ENCODE assay signal across 16 cellular contexts in the genomic region with DNA sequence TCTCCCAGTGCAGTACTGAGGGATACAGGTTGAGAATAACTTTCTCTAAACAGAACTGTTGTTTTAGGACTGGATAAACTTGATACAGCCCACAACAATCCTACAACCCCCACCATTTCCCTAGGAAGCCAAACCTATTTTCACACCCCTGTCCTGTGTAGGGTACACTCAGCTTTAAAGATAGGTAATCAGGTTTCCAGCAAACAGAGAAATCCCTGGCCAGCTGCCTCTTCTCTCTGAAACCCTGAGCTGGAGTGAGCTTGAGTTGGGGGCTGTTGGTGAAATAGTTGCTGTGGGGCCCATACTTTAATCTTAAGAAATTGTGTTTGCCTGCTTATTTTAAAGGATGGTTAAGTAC. TPM values are rescaled to one million over a fixed set of nuclear protein-coding genes. Genes with fewer than 3 reads are reported as not detected.
A peak's percentile ranks its signal among the peaks of the same experiment; 100 is the strongest.
DNase-seq lines count a peak whose midpoint lies in the region; ATAC-seq and TF ChIP-seq lines count a peak whose summit lies in the region.
"Had no signal": no experiment of that assay in that cellular context is flagged by ENCODE, and none has a peak within 500 bp of the region (broad histone marks: within the 10 kb centered on the region; RNA-seq: fewer than 3 reads in every experiment).

No MANE protein-coding gene starts in this region.

- no peak for TF ChIP-seq POLR2A in esophagus squamous epithelium (IDR thresholded peaks at IDR 0.05)

- TF ChIP-seq CTCF in mesothelial cell of epicardium (IDR thresholded peaks at IDR 0.05; ENCODE audit: unreplicated experiment) (no peak), esophagus squamous epithelium (IDR thresholded peaks at IDR 0.05) (no peak)

- ATAC-seq in Right ventricle myocardium superior (ENCODE audit: poor library complexity), result peak; percentile 46
- ATAC-seq in T-helper 17 cell, result no peak
- ATAC-seq in stimulated activated memory B cell treated with anti-CD40 and anti-IgM and Interleukin-4, amounts not matched to agents 10 μg/mL and 1 μg/mL and 100 μg/mL, for 72 hours, result no peak
- ATAC-seq in GM18867 (IDR thresholded peaks at IDR 0.05; ENCODE audit: unreplicated experiment), result no peak
- no peak for ATAC-seq in GM21737 (IDR thresholded peaks at IDR 0.05; ENCODE audit: unreplicated experiment)

- H3K36me3 Mint-ChIP-seq in T-helper 17 cell (ENCODE audit: low read depth) (peaks cover 10% of the 10 kb centered on the region), mesothelial cell of epicardium (peaks cover 3% of the 10 kb centered on the region)
- H3K36me3 Mint-ChIP-seq in stimulated activated memory B cell treated with anti-CD40 and anti-IgM and Interleukin-4, amounts not matched to agents 10 μg/mL and 1 μg/mL and 100 μg/mL, for 72 hours, result peaks cover 22% of the 10 kb centered on the region

- no peak overlapping the region for H3K27ac ChIP-seq in esophagus squamous epithelium
- H3K27ac ChIP-seq: BLaER1 had no signal

- no peak overlapping the region for H3K4me3 Mint-ChIP-seq in T-helper 17 cell
- no peak overlapping the region for H3K4me3 Mint-ChIP-seq in mesothelial cell of epicardium
- H3K4me3 Mint-ChIP-seq in stimulated activated memory B cell treated with anti-CD40 and anti-IgM and Interleukin-4, amounts not matched to agents 10 μg/mL and 1 μg/mL and 100 μg/mL, for 72 hours, result no peak overlapping the region
- H3K4me3 Mint-ChIP-seq: CD14-positive monocyte; CD4-positive, alpha-beta memory T cell had no signal

- no peaks in the 10 kb centered on the region for H3K27me3 Mint-ChIP-seq in T-helper 17 cell
- H3K27me3 Mint-ChIP-seq in mesothelial cell of epicardium (ENCODE audit: low read depth), result no peaks in the 10 kb centered on the region
- no peaks in the 10 kb centered on the region for H3K27me3 Mint-ChIP-seq in stimulated activated memory B cell treated with anti-CD40 and anti-IgM and Interleukin-4, amounts not matched to agents 10 μg/mL and 1 μg/mL and 100 μg/mL, for 72 hours
- H3K27me3 Mint-ChIP-seq: CD4-positive, alpha-beta memory T cell had no signal

- no peak overlapping the region for H3K4me3 ChIP-seq in esophagus squamous epithelium
- H3K4me3 ChIP-seq: BLaER1, HAP-1 had no signal

- intact Hi-C loops in Right ventricle myocardium superior (cut with DNase I), result no loop called here
- intact Hi-C loops in cardiac septum (cut with DNase I), result no loop called here
- intact Hi-C loops in esophagus squamous epithelium (cut with DNase I), result no loop called here

- peaks cover 0 to 6% (median 0%) of the 10 kb centered on the region in 3 donors for H3K4me1 ChIP-seq in esophagus squamous epithelium
- H3K4me1 ChIP-seq: HAP-1 had no signal

- H3K9me3 Mint-ChIP-seq in mesothelial cell of epicardium, result no peaks in the 10 kb centered on the region
- H3K9me3 Mint-ChIP-seq in stimulated activated memory B cell treated with anti-CD40 and anti-IgM and Interleukin-4, amounts not matched to agents 10 μg/mL and 1 μg/mL and 100 μg/mL, for 72 hours, result no peaks in the 10 kb centered on the region
- H3K9me3 Mint-ChIP-seq: CD14-positive monocyte; CD4-positive, alpha-beta memory T cell had no signal

- no peaks in the 10 kb centered on the region for H3K27me3 ChIP-seq in esophagus squamous epithelium
- H3K27me3 ChIP-seq: BLaER1 had no signal

- H3K4me1 Mint-ChIP-seq in T-helper 17 cell, result peaks cover 22% of the 10 kb centered on the region
- H3K4me1 Mint-ChIP-seq in mesothelial cell of epicardium, result peaks cover 34% of the 10 kb centered on the region
- H3K4me1 Mint-ChIP-seq in stimulated activated memory B cell treated with anti-CD40 and anti-IgM and Interleukin-4, amounts not matched to agents 10 μg/mL and 1 μg/mL and 100 μg/mL, for 72 hours, result peaks cover 38% of the 10 kb centered on the region

- H3K27ac Mint-ChIP-seq in T-helper 17 cell, result peak overlapping the region; percentile 56
- H3K27ac Mint-ChIP-seq in mesothelial cell of epicardium, result peak overlapping the region; percentile 32
- peak overlapping the region; percentile 50 for H3K27ac Mint-ChIP-seq in stimulated activated memory B cell treated with anti-CD40 and anti-IgM and Interleukin-4, amounts not matched to agents 10 μg/mL and 1 μg/mL and 100 μg/mL, for 72 hours

- H3K36me3 ChIP-seq in esophagus squamous epithelium, result no peaks in the 10 kb centered on the region
- H3K36me3 ChIP-seq: BLaER1, HAP-1 had no signal

- H3K9me3 ChIP-seq in T-helper 17 cell (ENCODE audit: control insufficient read depth, low read length, poor library complexity, severe bottlenecking) (no peaks in the 10 kb centered on the region), esophagus squamous epithelium (no peaks in the 10 kb centered on the region)
- H3K9me3 ChIP-seq: BLaER1, HAP-1 had no signal

- DNase-seq in Right ventricle myocardium superior (no peak), cardiac septum (ENCODE audit: low spot score) (no peak), T-helper 17 cell (no peak), mesothelial cell of epicardium (ENCODE audit: low spot score in 2 of 2, unreplicated experiment in 2 of 2) (no peak), esophagus squamous epithelium (lab: John Stamatoyannopoulos, UW) (no peak)
- DNase-seq: 8988T; CD4-positive, alpha-beta memory T cell; DMS153; DMS79; GDM1 had no signal

RNA-seq across cellular contexts. Expression of a gene that starts 22.1 kb away (rescaled TPM):
- total RNA-seq in Right ventricle myocardium superior, result 42.1 TPM
- 35.7 TPM for total RNA-seq in cardiac septum
- total RNA-seq in T-helper 17 cell, result 10 to 100 TPM; 11.4 to 11.8 TPM
- total RNA-seq in mesothelial cell of epicardium, result 9.1 to 9.7 TPM (median 9.2 TPM) in 3 replicates
- 1 to 10 TPM; 2.7 to 9.3 (median 7.6) TPM for total RNA-seq in esophagus squamous epithelium
